9 cellular contexts compared by ENCODE assay signal in genomic region chr7:44985900-44986217, GRCh38. TPM values are rescaled to one million over a fixed set of nuclear protein-coding genes. Genes with fewer than 3 reads are reported as not detected.
DNase-seq lines count a peak whose midpoint lies in the region; ATAC-seq and TF ChIP-seq lines count a peak whose summit lies in the region.
"Had no signal": no experiment of that assay in that cellular context is flagged by ENCODE, and none has a peak within 500 bp of the region (broad histone marks: within the 10 kb centered on the region; RNA-seq: fewer than 3 reads in every experiment).

No MANE protein-coding gene starts in this region.

- no peak for TF ChIP-seq EP300 in suprapubic skin (IDR thresholded peaks at IDR 0.05)

- H3K4me1 ChIP-seq in suprapubic skin: peaks cover 48% of the 10 kb centered on the region

- TF ChIP-seq CTCF in kidney epithelial cell (IDR thresholded peaks at IDR 0.05; ENCODE audit: insufficient read depth, low read length, poor library complexity, severe bottlenecking) (no peak), suprapubic skin (IDR thresholded peaks at IDR 0.05) (no peak)

- H3K27ac ChIP-seq in adipose tissue (ENCODE audit: low read depth, low read length) (peak overlapping the region; percentile 89), suprapubic skin (peak overlapping the region; percentile 93)

- H3K9me3 ChIP-seq in suprapubic skin: no peaks in the 10 kb centered on the region

- DNase-seq in NOMO-1 treated with dmso at 0.1 percent for 144 hours (lab: John Stamatoyannopoulos, UW; ENCODE audit: unreplicated experiment): peak; percentile 37
- no peak for DNase-seq in NOMO-1 treated with DMSO at 0.1 percent for 48 hours (lab: John Stamatoyannopoulos, UW; ENCODE audit: unreplicated experiment)
- DNase-seq in kidney epithelial cell (ENCODE audit: low read depth): no peak
- DNase-seq in suprapubic skin (ENCODE audit: low spot score in 2 of 2): no peak
- DNase-seq in NCI-H1930 (lab: John Stamatoyannopoulos, UW): no peak
- no peak for DNase-seq in activated effector memory CD4-positive, alpha-beta T cell treated with anti-CD3 and anti-CD28 coated beads, Interleukin-2, amount 50 U/mL, for 16 hours

- ATAC-seq in HG03442 (IDR thresholded peaks at IDR 0.05; ENCODE audit: unreplicated experiment): no peak

- no peak for TF ChIP-seq POLR2A in suprapubic skin (IDR thresholded peaks at IDR 0.05)

- H3K36me3 ChIP-seq in kidney epithelial cell (ENCODE audit: control insufficient read depth, insufficient read depth, low read length) (peaks cover 3% of the 10 kb centered on the region), suprapubic skin (peaks cover 32% of the 10 kb centered on the region)

- WGBS in adipose tissue, 3 donors: 7 to 8% (median 7%) methylated on average over 8 of the region's 8 CpGs
- WGBS in suprapubic skin: 5% methylated on average over 8 of the region's 8 CpGs

- H3K4me3 ChIP-seq in kidney epithelial cell (ENCODE audit: low read depth, low read length) (peak overlapping the region; percentile 85), suprapubic skin (peak overlapping the region; percentile 65)

- H3K27me3 ChIP-seq in kidney epithelial cell (ENCODE audit: control insufficient read depth, insufficient read depth, low read length) (no peaks in the 10 kb centered on the region), suprapubic skin (no peaks in the 10 kb centered on the region)

RNA-seq across cellular contexts. Expression of gene MYO1G, which starts 7.0 kb away (rescaled TPM):
- 1 to 10 TPM; 1.1 to 6.5 (median 1.8) TPM for polyA plus RNA-seq in adipose tissue
- 0.04 and 0.27 TPM in 2 replicates for total RNA-seq in kidney epithelial cell
- total RNA-seq in suprapubic skin: 1 to 10 TPM in 3 of 4 donors, under 1 TPM in 1; 0.68 to 4.5 (median 1.6) TPM
- total RNA-seq: LHCN-M2 had no signal

RNA-seq across cellular contexts. Expression of gene CCM2, which starts 14.1 kb away (rescaled TPM):
- polyA plus RNA-seq in adipose tissue: 10 to 100 TPM; 21.7 to 58.0 (median 47.7) TPM
- total RNA-seq in kidney epithelial cell (60.2 and 70.7 TPM in 2 replicates), suprapubic skin (10 to 100 TPM; 34.3 to 42.3 (median 35.9) TPM)
